1 cellular context compared by ENCODE assay signal in genomic region chr16:3478242-3478925, GRCh38.
TF ChIP-seq lines count a peak whose summit lies in the region.

No MANE protein-coding gene starts in this region.

TF ChIP-seq in SK-N-SH treated with all-trans-retinoic acid at 6 μM for 48 hours, 23 proteins besides CTCF, POLR2A, EP300 and RAD21:
- TF ChIP-seq CSDC2 (CRISPR knock-in tag; IDR thresholded peaks at IDR 0.05) (no peak), TOX (CRISPR knock-in tag; IDR thresholded peaks at IDR 0.05; ENCODE audit: borderline replicate concordance) (no peak), ZFP30 (CRISPR knock-in tag; IDR thresholded peaks at IDR 0.05) (no peak), ESRRG (CRISPR knock-in tag; IDR thresholded peaks at IDR 0.05) (no peak), ZNF565 (CRISPR knock-in tag; conservative IDR thresholded peaks at IDR 0.05; ENCODE audit: low read depth) (no peak), ARNTL (CRISPR knock-in tag; IDR thresholded peaks at IDR 0.05; ENCODE audit: borderline replicate concordance, low read depth) (no peak), RARB (CRISPR knock-in tag; IDR thresholded peaks at IDR 0.05) (no peak), OSR1 (CRISPR knock-in tag; IDR thresholded peaks at IDR 0.05) (no peak), PPARA (CRISPR knock-in tag; IDR thresholded peaks at IDR 0.05; ENCODE audit: borderline replicate concordance) (no peak), GLIS3 (CRISPR knock-in tag; IDR thresholded peaks at IDR 0.05) (no peak), ZC3H10 (CRISPR knock-in tag; IDR thresholded peaks at IDR 0.05) (no peak), TSHZ2 (CRISPR knock-in tag; IDR thresholded peaks at IDR 0.05) (no peak), CSRNP3 (CRISPR knock-in tag; IDR thresholded peaks at IDR 0.05) (no peak)
TF ChIP-seq in SK-N-SH treated with all-trans-retinoic acid at 6 μM for 48 hours: peak in this region for 0.
